ENCODE assay signal across 18 cellular contexts in the genomic region with DNA sequence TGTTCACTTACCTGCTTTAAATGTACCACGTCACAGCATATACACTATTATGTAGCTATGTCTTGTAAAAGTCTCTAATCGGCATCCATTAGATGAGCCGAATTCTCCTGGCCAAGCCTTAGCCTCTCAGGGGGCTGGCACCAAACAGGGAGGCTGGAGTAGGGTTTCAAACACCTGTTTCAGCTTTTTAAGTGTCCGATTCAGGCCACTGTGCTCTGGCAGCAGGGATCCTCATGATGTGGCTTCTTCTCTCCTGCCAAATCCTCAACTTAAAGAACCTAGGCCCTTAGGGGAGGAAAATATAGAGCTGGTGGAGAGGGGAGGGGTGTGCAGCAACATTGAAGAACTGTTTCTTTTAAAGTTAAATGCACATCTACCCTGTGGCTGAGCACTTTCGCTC.
DNase-seq lines count a peak whose midpoint lies in the region; ATAC-seq, FAIRE-seq and TF ChIP-seq lines count a peak whose summit lies in the region.
"Had no signal": no experiment of that assay in that cellular context is flagged by ENCODE, and none has a peak within 500 bp of the region (broad histone marks: within the 10 kb centered on the region; RNA-seq: fewer than 3 reads in every experiment).

No MANE protein-coding gene starts in this region.

- peaks cover 13% of the 10 kb centered on the region for H4K20me1 ChIP-seq in neural progenitor cell (ENCODE audit: low read depth)

- peaks cover 2% of the 10 kb centered on the region; the same call in 1 of the 2 replicates for H3K36me3 Mint-ChIP-seq in WTC11
- H3K36me3 Mint-ChIP-seq in neural progenitor cell, result peaks cover 8% of the 10 kb centered on the region
- H3K36me3 Mint-ChIP-seq: T-cell had no signal

- DNase-seq in DMS 273 treated with DMSO at 0.1 percent for 48 hours (lab: John Stamatoyannopoulos, UW) (peak; percentile 13), ELF-1 (ENCODE audit: low read depth, low spot score) (peak; percentile 19), WTC11 (ENCODE audit: low spot score) (no peak), neural progenitor cell (ENCODE audit: low spot score) (peak; percentile 71), frontal cortex (ENCODE audit: low spot score in 2 of 2) (no peak), D721Med (ENCODE audit: insufficient read length, low spot score) (no peak)
- DNase-seq in activated CD8-positive, alpha-beta memory T cell treated with anti-CD3 and anti-CD28 coated beads, Interleukin-2, amount 50 U/mL, for 4 hours, result no peak
- DNase-seq: HCEC 1CT, NCI-H1092 treated with DMSO at 0.1 percent for 48 hours, NCI-H1694 treated with DMSO at 0.1 percent for 48 hours, NCI-H526, PC-3, T-cell had no signal

- H2AFZ ChIP-seq in neural progenitor cell (replicated peaks), result no peak overlapping the region

- peak overlapping the region; percentile 90 for H3K27ac ChIP-seq in neural progenitor cell
- H3K27ac ChIP-seq: BLaER1, SK-N-MC had no signal

- POLR2A ChIA-PET in WTC11 (lab: Charles Lee), result no interaction called here

- no peak for TF ChIP-seq CTCF in WTC11 (IDR thresholded peaks at IDR 0.05)
- TF ChIP-seq CTCF in neural progenitor cell (IDR thresholded peaks at IDR 0.05), result no peak
- TF ChIP-seq CTCF in D721Med (IDR thresholded peaks at IDR 0.05; ENCODE audit: insufficient read depth, missing control alignments), result no peak

- H3K27ac Mint-ChIP-seq in WTC11 (no peak overlapping the region), neural progenitor cell (no peak overlapping the region)
- H3K27ac Mint-ChIP-seq: T-cell had no signal

- H3K4me3 Mint-ChIP-seq in WTC11 (no peak overlapping the region), neural progenitor cell (no peak overlapping the region)
- H3K4me3 Mint-ChIP-seq: T-cell had no signal

- FAIRE-seq in frontal cortex (lab: Jason Lieb, UNC) (no peak), D721Med (lab: Jason Lieb, UNC) (no peak)
- FAIRE-seq: GM12878, GM18507, HTR-8/SVneo had no signal

- peaks cover 38% of the 10 kb centered on the region for H3F3A ChIP-seq in neural progenitor cell (ENCODE audit: low read depth)

- no peaks in the 10 kb centered on the region for H3K36me3 ChIP-seq in neural progenitor cell

- 0 out of 2 replicates have a peak, but pooled peaks have one; percentile 20 for ATAC-seq in WTC11
- ATAC-seq: GM12878, PC-3, T-cell had no signal

- H3K27me3 ChIP-seq in neural progenitor cell, result no peaks in the 10 kb centered on the region

- H3K27me3 Mint-ChIP-seq in WTC11 (ENCODE audit: low read depth) (peaks cover 3% of the 10 kb centered on the region; the same call in 1 of the 2 replicates), neural progenitor cell (ENCODE audit: insufficient read depth, low read depth) (no peaks in the 10 kb centered on the region)
- H3K27me3 Mint-ChIP-seq: T-cell had no signal

- H3K9me3 ChIP-seq in neural progenitor cell (ENCODE audit: low read depth), result no peaks in the 10 kb centered on the region
- H3K9me3 ChIP-seq: BLaER1 had no signal

- H3K4me1 ChIP-seq in neural progenitor cell, result peaks cover 58% of the 10 kb centered on the region

- H3K4me3 ChIP-seq in neural progenitor cell, result peak overlapping the region; percentile 29
- H3K4me3 ChIP-seq: BLaER1, GM12878, SK-N-MC had no signal

- H3K9ac ChIP-seq in neural progenitor cell, result no peak overlapping the region
- H3K9ac ChIP-seq: BLaER1 had no signal

- CTCF ChIA-PET in WTC11 (lab: Charles Lee), result interaction anchor here (0.5 to 2.2 kb wide), 5 partner anchors 20 to 157 kb away, joined by 3 to 7 read pairs (median 3); no protein-coding TSS in a partner anchor

- peaks cover 6% of the 10 kb centered on the region for H3K4me1 Mint-ChIP-seq in WTC11
- H3K4me1 Mint-ChIP-seq in neural progenitor cell, result peaks cover 46% of the 10 kb centered on the region

- H3K9me3 Mint-ChIP-seq in WTC11, result peaks cover 3% of the 10 kb centered on the region
- H3K9me3 Mint-ChIP-seq in neural progenitor cell, result no peaks in the 10 kb centered on the region
- H3K9me3 Mint-ChIP-seq: T-cell had no signal

- peaks cover 40% of the 10 kb centered on the region for H3K79me2 ChIP-seq in neural progenitor cell (ENCODE audit: low read depth)

- peak overlapping the region; percentile 78 for H3K4me2 ChIP-seq in neural progenitor cell

TF ChIP-seq in WTC11, 78 proteins besides CTCF, POLR2A, EP300 and RAD21 (continues in another document):
- TF ChIP-seq NFYB (CRISPR knock-in tag; conservative IDR thresholded peaks at IDR 0.05; ENCODE audit: low read depth), result no peak
- TF ChIP-seq ZNF232 (CRISPR knock-in tag; IDR thresholded peaks at IDR 0.05), result no peak
- TF ChIP-seq, protein P1, sequence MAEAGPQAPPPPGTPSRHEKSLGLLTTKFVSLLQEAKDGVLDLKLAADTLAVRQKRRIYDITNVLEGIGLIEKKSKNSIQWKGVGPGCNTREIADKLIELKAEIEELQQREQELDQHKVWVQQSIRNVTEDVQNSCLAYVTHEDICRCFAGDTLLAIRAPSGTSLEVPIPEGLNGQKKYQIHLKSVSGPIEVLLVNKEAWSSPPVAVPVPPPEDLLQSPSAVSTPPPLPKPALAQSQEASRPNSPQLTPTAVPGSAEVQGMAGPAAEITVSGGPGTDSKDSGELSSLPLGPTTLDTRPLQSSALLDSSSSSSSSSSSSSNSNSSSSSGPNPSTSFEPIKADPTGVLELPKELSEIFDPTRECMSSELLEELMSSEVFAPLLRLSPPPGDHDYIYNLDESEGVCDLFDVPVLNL (CRISPR knock-in tag; IDR thresholded peaks at IDR 0.05; ENCODE audit: borderline replicate concordance, low read depth), result no peak
- TF ChIP-seq ZNF219 (CRISPR knock-in tag; IDR thresholded peaks at IDR 0.05; ENCODE audit: borderline replicate concordance), result no peak
- TF ChIP-seq NR2C2 (CRISPR knock-in tag; IDR thresholded peaks at IDR 0.05), result no peak
- TF ChIP-seq FOXJ3 (CRISPR knock-in tag; IDR thresholded peaks at IDR 0.05; ENCODE audit: borderline replicate concordance), result no peak
- no peak for TF ChIP-seq EMX1 (CRISPR knock-in tag; IDR thresholded peaks at IDR 0.05)
- no peak for TF ChIP-seq TCF7 (CRISPR knock-in tag; IDR thresholded peaks at IDR 0.05; ENCODE audit: low read depth)
- TF ChIP-seq ZBTB21 (CRISPR knock-in tag; IDR thresholded peaks at IDR 0.05; ENCODE audit: borderline replicate concordance), result no peak
- TF ChIP-seq, protein P2, sequence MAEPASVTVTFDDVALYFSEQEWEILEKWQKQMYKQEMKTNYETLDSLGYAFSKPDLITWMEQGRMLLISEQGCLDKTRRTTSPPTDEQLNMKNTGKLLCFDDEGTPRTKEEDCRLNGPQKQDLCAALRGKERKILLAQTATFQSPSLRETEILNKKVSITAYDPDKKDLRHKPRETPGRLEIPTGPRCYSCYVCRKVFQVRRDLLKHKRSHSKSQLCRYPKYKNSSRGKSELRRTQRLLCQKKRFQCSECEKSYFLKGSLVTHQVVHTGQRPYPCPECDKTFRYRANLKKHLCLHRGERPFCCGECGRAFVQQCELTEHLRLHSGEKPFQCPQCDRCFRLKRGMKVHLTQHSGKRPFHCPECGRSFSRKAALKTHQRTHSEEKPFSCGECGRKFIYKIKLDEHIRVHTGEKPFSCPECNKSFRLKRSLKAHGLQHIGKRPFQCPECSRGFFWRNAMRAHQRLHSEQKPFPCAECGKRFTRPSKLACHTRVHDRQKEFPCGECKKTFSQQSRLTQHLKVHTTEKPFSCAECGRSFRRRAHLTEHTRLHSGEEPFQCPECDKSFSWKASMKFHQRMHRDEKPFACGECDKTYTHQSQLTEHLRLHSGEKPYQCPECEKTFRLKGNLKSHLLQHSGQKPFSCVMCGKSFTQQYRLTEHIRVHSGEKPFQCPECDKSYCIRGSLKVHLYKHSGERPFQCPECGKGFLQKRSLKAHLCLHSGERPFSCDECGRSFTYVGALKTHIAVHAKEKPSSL (CRISPR knock-in tag; conservative IDR thresholded peaks at IDR 0.05), result no peak
- TF ChIP-seq, protein P3, sequence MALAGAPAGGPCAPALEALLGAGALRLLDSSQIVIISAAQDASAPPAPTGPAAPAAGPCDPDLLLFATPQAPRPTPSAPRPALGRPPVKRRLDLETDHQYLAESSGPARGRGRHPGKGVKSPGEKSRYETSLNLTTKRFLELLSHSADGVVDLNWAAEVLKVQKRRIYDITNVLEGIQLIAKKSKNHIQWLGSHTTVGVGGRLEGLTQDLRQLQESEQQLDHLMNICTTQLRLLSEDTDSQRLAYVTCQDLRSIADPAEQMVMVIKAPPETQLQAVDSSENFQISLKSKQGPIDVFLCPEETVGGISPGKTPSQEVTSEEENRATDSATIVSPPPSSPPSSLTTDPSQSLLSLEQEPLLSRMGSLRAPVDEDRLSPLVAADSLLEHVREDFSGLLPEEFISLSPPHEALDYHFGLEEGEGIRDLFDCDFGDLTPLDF (CRISPR knock-in tag; IDR thresholded peaks at IDR 0.05), result no peak
- no peak for TF ChIP-seq SMAD4 (CRISPR knock-in tag; IDR thresholded peaks at IDR 0.05)
- TF ChIP-seq TEAD4 (CRISPR knock-in tag; IDR thresholded peaks at IDR 0.05), result no peak
- TF ChIP-seq, protein P4, sequence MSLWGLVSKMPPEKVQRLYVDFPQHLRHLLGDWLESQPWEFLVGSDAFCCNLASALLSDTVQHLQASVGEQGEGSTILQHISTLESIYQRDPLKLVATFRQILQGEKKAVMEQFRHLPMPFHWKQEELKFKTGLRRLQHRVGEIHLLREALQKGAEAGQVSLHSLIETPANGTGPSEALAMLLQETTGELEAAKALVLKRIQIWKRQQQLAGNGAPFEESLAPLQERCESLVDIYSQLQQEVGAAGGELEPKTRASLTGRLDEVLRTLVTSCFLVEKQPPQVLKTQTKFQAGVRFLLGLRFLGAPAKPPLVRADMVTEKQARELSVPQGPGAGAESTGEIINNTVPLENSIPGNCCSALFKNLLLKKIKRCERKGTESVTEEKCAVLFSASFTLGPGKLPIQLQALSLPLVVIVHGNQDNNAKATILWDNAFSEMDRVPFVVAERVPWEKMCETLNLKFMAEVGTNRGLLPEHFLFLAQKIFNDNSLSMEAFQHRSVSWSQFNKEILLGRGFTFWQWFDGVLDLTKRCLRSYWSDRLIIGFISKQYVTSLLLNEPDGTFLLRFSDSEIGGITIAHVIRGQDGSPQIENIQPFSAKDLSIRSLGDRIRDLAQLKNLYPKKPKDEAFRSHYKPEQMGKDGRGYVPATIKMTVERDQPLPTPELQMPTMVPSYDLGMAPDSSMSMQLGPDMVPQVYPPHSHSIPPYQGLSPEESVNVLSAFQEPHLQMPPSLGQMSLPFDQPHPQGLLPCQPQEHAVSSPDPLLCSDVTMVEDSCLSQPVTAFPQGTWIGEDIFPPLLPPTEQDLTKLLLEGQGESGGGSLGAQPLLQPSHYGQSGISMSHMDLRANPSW (CRISPR knock-in tag; conservative IDR thresholded peaks at IDR 0.05; ENCODE audit: low read depth), result no peak

Comparison
In these comparisons a context has a peak if more than half of its experiments do, and no peak if none do; other contexts are left out.
1. DNase-seq: peak in DMS 273 treated with DMSO at 0.1 percent for 48 hours (single experiment), ELF-1 (single experiment) and neural progenitor cell (single experiment); none in WTC11 (single experiment), activated CD8-positive, alpha-beta memory T cell treated with anti-CD3 and anti-CD28 coated beads, Interleukin-2, amount 50 U/mL, for 4 hours (single experiment), frontal cortex (0 of 2) and D721Med (single experiment).